8 cellular contexts compared by ENCODE assay signal in genomic region chr17:35141681-35142466, GRCh38. TPM values are rescaled to one million over a fixed set of nuclear protein-coding genes. Genes with fewer than 3 reads are reported as not detected.
DNase-seq lines count a peak whose midpoint lies in the region; ATAC-seq and TF ChIP-seq lines count a peak whose summit lies in the region.

TSS of gene NLE1 (minus strand) at chr17:35142303. CDS start at chr17:35142275, 28 bp downstream.

- H3K36me3 ChIP-seq in HEK293 (ENCODE audit: control insufficient read depth in 2 of 2, insufficient read depth in 1 of 2, low read length in 2 of 2) (peaks cover 18 to 32% of the 10 kb centered on the region in 2 experiments), cardiac muscle cell (peaks cover 15% of the 10 kb centered on the region), parathyroid adenoma (ENCODE audit: control insufficient read depth, insufficient read depth, low read length) (no peaks in the 10 kb centered on the region), thyroid gland (peaks cover 10 to 21% of the 10 kb centered on the region in 2 donors)

- H3K4me1 Mint-ChIP-seq in activated naive CD8-positive, alpha-beta T cell treated with anti-CD3 and anti-CD28 coated beads, Interleukin-2, amount 10 ng/mL, durations not matched to agents 7 days and 5 days = peaks cover 11% of the 10 kb centered on the region

- peaks cover 12% of the 10 kb centered on the region for H3K36me3 Mint-ChIP-seq in activated naive CD8-positive, alpha-beta T cell treated with anti-CD3 and anti-CD28 coated beads, Interleukin-2, amount 10 ng/mL, durations not matched to agents 7 days and 5 days

- H3K4me2 ChIP-seq in parathyroid adenoma (ENCODE audit: low read length) = peak within 1 kb of the TSS; percentile 81

- no peaks in the 10 kb centered on the region for H3K27me3 ChIP-seq in cardiac muscle cell
- no peaks in the 10 kb centered on the region for H3K27me3 ChIP-seq in parathyroid adenoma (ENCODE audit: control insufficient read depth, insufficient read depth, low read length)
- no peaks in the 10 kb centered on the region for H3K27me3 ChIP-seq in thyroid gland

- H3K27ac ChIP-seq in HEK293 (ENCODE audit: extremely low read depth, low read depth, low read length) (peak within 1 kb of the TSS; percentile 76; the same call in 1 of the 2 replicates), cardiac muscle cell (no peak within 1 kb of the TSS), parathyroid adenoma (no peak within 1 kb of the TSS), thyroid gland (no peak within 1 kb of the TSS)

- no peak within 1 kb of the TSS for H3K9ac ChIP-seq in parathyroid adenoma

- H3K4me3 ChIP-seq in HEK293 (ENCODE audit: low read depth, low read length) = peak within 1 kb of the TSS; percentile 94
- peak within 1 kb of the TSS; percentile 72 for H3K4me3 ChIP-seq in cardiac muscle cell
- H3K4me3 ChIP-seq in parathyroid adenoma (ENCODE audit: low read depth, low read length) = peak within 1 kb of the TSS; percentile 75
- peak within 1 kb of the TSS; percentile 63 to 72 (median 65) for H3K4me3 ChIP-seq in thyroid gland (replicated peaks in 1 of 3)

- POLR2A ChIA-PET in HEK293 (lab: Yijun Ruan, JAX) = interaction anchor here (1.1 to 1.6 kb wide), 4 partner anchors 22 to 437 kb away, joined by 3 to 6 read pairs (median 4); partner anchors contain the start of genes PEX12 and RAD51D
- POLR2A ChIA-PET in activated naive CD8-positive, alpha-beta T cell treated with anti-CD3 and anti-CD28 coated beads, Interleukin-2, amount 10 ng/mL, durations not matched to agents 7 days and 5 days (lab: Charles Lee) = interaction anchor here (0.7 to 1.6 kb wide), 8 partner anchors 25 to 399 kb away, joined by 3 to 10 read pairs (median 4); partner anchors contain the start of gene SLFN5

- 1% methylated on average over 29 to 44 of the region's 65 CpGs for WGBS in thyroid gland, 2 donors

- H3K27ac Mint-ChIP-seq in activated naive CD8-positive, alpha-beta T cell treated with anti-CD3 and anti-CD28 coated beads, Interleukin-2, amount 10 ng/mL, durations not matched to agents 7 days and 5 days = peak within 1 kb of the TSS; percentile 75

- peak; percentile 80 for DNase-seq in GDM1 (lab: John Stamatoyannopoulos, UW)
- peak; percentile 63 for DNase-seq in NCI-H1092 (lab: John Stamatoyannopoulos, UW)
- DNase-seq in SW 1271 (lab: John Stamatoyannopoulos, UW) = peak; percentile 47 to 78
- DNase-seq in activated naive CD8-positive, alpha-beta T cell treated with anti-CD3 and anti-CD28 coated beads, Interleukin-2, amount 10 ng/mL, durations not matched to agents 7 days and 5 days = peak; percentile 94
- DNase-seq in cardiac muscle cell (ENCODE audit: low read depth in 1 of 2, low spot score in 1 of 2) = peak; percentile 84 to 87
- peak; percentile 68 to 77 for DNase-seq in thyroid gland

- H3K27me3 Mint-ChIP-seq in activated naive CD8-positive, alpha-beta T cell treated with anti-CD3 and anti-CD28 coated beads, Interleukin-2, amount 10 ng/mL, durations not matched to agents 7 days and 5 days = no peaks in the 10 kb centered on the region

- no peaks in the 10 kb centered on the region for H3K9me3 ChIP-seq in HEK293 (ENCODE audit: control insufficient read depth, insufficient read depth, low read depth, low read length)
- H3K9me3 ChIP-seq in cardiac muscle cell (ENCODE audit: low read depth) = no peaks in the 10 kb centered on the region
- no peaks in the 10 kb centered on the region for H3K9me3 ChIP-seq in parathyroid adenoma (ENCODE audit: control insufficient read depth, low read length)
- no peaks in the 10 kb centered on the region for H3K9me3 ChIP-seq in thyroid gland

- peak; percentile 93 for ATAC-seq in activated naive CD8-positive, alpha-beta T cell treated with anti-CD3 and anti-CD28 coated beads, Interleukin-2, amount 10 ng/mL, durations not matched to agents 7 days and 5 days (ENCODE audit: low read depth)

- H3K4me3 Mint-ChIP-seq in activated naive CD8-positive, alpha-beta T cell treated with anti-CD3 and anti-CD28 coated beads, Interleukin-2, amount 10 ng/mL, durations not matched to agents 7 days and 5 days = peak within 1 kb of the TSS; percentile 84

- TF ChIP-seq POLR2A in thyroid gland (IDR thresholded peaks at IDR 0.05) = peak in 1 of 2 donors; percentile 16

- CTCF ChIA-PET in HEK293 (lab: Yijun Ruan, JAX) = interaction anchor here (0.5 to 1.4 kb wide), 13 partner anchors 11 to 599 kb away, joined by 3 to 8 read pairs (median 3); partner anchors contain the start of genes FNDC8 and RAD51D

- TF ChIP-seq CTCF in HEK293 (tag by site-specific recombination; IDR thresholded peaks at IDR 0.05) (peak; percentile 96), cardiac muscle cell (IDR thresholded peaks at IDR 0.05; ENCODE audit: low read depth, low read length) (peak; percentile 88), parathyroid adenoma (IDR thresholded peaks at IDR 0.05) (peak; percentile 92), thyroid gland (IDR thresholded peaks at IDR 0.05) (peak; percentile 59 to 96 (median 90))

- no peaks in the 10 kb centered on the region for H3K9me3 Mint-ChIP-seq in activated naive CD8-positive, alpha-beta T cell treated with anti-CD3 and anti-CD28 coated beads, Interleukin-2, amount 10 ng/mL, durations not matched to agents 7 days and 5 days

- H3K4me1 ChIP-seq in HEK293 (ENCODE audit: control insufficient read depth, insufficient read depth, low read length) (peaks cover 4% of the 10 kb centered on the region; the same call in 1 of the 2 replicates), cardiac muscle cell (ENCODE audit: low read depth) (peaks cover 9% of the 10 kb centered on the region), parathyroid adenoma (peaks cover 3% of the 10 kb centered on the region), thyroid gland (peaks cover 10 to 11% of the 10 kb centered on the region in 2 donors)

- intact Hi-C loops in thyroid gland (cut with DNase I) = no loop called here

- peak within 1 kb of the TSS; percentile 88 for H2AFZ ChIP-seq in parathyroid adenoma

- H3K79me2 ChIP-seq in parathyroid adenoma = no peaks in the 10 kb centered on the region

TF ChIP-seq in HEK293, 187 proteins besides CTCF, POLR2A, EP300 and RAD21 (continues in another document):
- TF ChIP-seq ZNF16 (tag by site-specific recombination; IDR thresholded peaks at IDR 0.05; ENCODE audit: low read depth) (no peak), ZNF830 (tag by site-specific recombination; IDR thresholded peaks at IDR 0.05; ENCODE audit: low read depth) (no peak), ZBTB21 (tag by site-specific recombination; IDR thresholded peaks at IDR 0.05) (no peak), FEZF1 (tag by site-specific recombination; IDR thresholded peaks at IDR 0.05) (no peak), ZXDB (tag by site-specific recombination; IDR thresholded peaks at IDR 0.05) (peak; percentile 49), REPIN1 (tag by site-specific recombination; IDR thresholded peaks at IDR 0.05; ENCODE audit: low read depth) (peak; percentile 30; the same call in 1 of the 2 replicates), GFI1B (tag by site-specific recombination; IDR thresholded peaks at IDR 0.05) (no peak), ZBTB1 (tag by site-specific recombination; IDR thresholded peaks at IDR 0.05) (0 out of 2 replicates have a peak, but pooled peaks have one; percentile 11), ZNF433 (tag by site-specific recombination; IDR thresholded peaks at IDR 0.05; ENCODE audit: low read depth) (no peak), ZNF621 (tag by site-specific recombination; IDR thresholded peaks at IDR 0.05) (no peak), ZFP69B (tag by site-specific recombination; IDR thresholded peaks at IDR 0.05) (peak; percentile 61; the same call in 1 of the 2 replicates), SP2 (tag by site-specific recombination; IDR thresholded peaks at IDR 0.05) (peak; percentile 80), PRDM10 (tag by site-specific recombination; IDR thresholded peaks at IDR 0.05) (no peak), TRIM28 (IDR thresholded peaks at IDR 0.05; ENCODE audit: borderline replicate concordance, low read length) (peak; percentile 36; the same call in 1 of the 2 replicates), OVOL3 (tag by site-specific recombination; IDR thresholded peaks at IDR 0.05) (no peak), ZNF112 (tag by site-specific recombination; IDR thresholded peaks at IDR 0.05) (no peak)

RNA-seq across cellular contexts. Expression of gene NLE1, which starts in this region (rescaled TPM):
- total RNA-seq in activated naive CD8-positive, alpha-beta T cell treated with anti-CD3 and anti-CD28 coated beads, Interleukin-2, amount 10 ng/mL, durations not matched to agents 7 days and 5 days = 10 to 100 TPM; 13.4 to 17.4 TPM
- total RNA-seq in cardiac muscle cell (19.9 and 20.9 TPM in 2 replicates), thyroid gland (10 to 100 TPM in 3 of 4 donors, 1 to 10 TPM in 1; 9.7 to 13.6 (median 11.6) TPM)
- polyA plus RNA-seq in cardiac muscle cell = 11.4 and 12.0 TPM in 2 replicates
